ENCODE assay signal across 22 cellular contexts in genomic region chr6:112362827-112363565, GRCh38. TPM values are rescaled to one million over a fixed set of nuclear protein-coding genes. Genes with fewer than 3 reads are reported as not detected.
DNase-seq lines count a peak whose midpoint lies in the region; ATAC-seq, FAIRE-seq and TF ChIP-seq lines count a peak whose summit lies in the region.
"Had no signal": no experiment of that assay in that cellular context is flagged by ENCODE, and none has a peak within 500 bp of the region (broad histone marks: within the 10 kb centered on the region; RNA-seq: fewer than 3 reads in every experiment).

No MANE protein-coding gene starts in this region.

- H3K4me1 ChIP-seq in HepG2 (ENCODE audit: insufficient read depth, low read length), result no peaks in the 10 kb centered on the region
- peaks cover 0 to 4% (median 0%) of the 10 kb centered on the region in 4 donors for H3K4me1 ChIP-seq in right lobe of liver
- H3K4me1 ChIP-seq: HAP-1 had no signal

- no peak for FAIRE-seq in HepG2 (lab: Jason Lieb, UNC)
- FAIRE-seq: GM12878 had no signal

- H3K4me3 ChIP-seq in HepG2 (replicated peaks in 1 of 3; ENCODE audit: insufficient read depth in 1 of 3, low read depth in 2 of 3, low read length in 3 of 3) (no peak overlapping the region), right lobe of liver (no peak overlapping the region), choroid plexus epithelial cell (ENCODE audit: low read depth, low read length) (no peak overlapping the region)
- H3K4me3 ChIP-seq: GM12878, HAP-1 had no signal

- TF ChIP-seq CTCF in HepG2 (CRISPR knock-in tag; IDR thresholded peaks at IDR 0.05), result no peak
- TF ChIP-seq CTCF in right lobe of liver (IDR thresholded peaks at IDR 0.05), result no peak
- TF ChIP-seq CTCF in choroid plexus epithelial cell (conservative IDR thresholded peaks at IDR 0.05; ENCODE audit: low read depth, low read length), result no peak
- TF ChIP-seq CTCF in nephron (IDR thresholded peaks at IDR 0.05; ENCODE audit: unreplicated experiment in 3 of 3), result no peak

- H3K36me3 ChIP-seq in HepG2 (replicated peaks in 1 of 2; ENCODE audit: control insufficient read depth in 1 of 2, insufficient read depth in 2 of 2, low read length in 2 of 2) (no peaks in the 10 kb centered on the region), right lobe of liver (no peaks in the 10 kb centered on the region)
- H3K36me3 ChIP-seq: HAP-1 had no signal

- H3K9ac ChIP-seq in HepG2 (ENCODE audit: insufficient read depth, low read depth, low read length), result no peak overlapping the region

- no peaks in the 10 kb centered on the region for H3K36me3 Mint-ChIP-seq in nephron (ENCODE audit: low read depth)

- intact Hi-C loops in HepG2 (cut with micrococcal nuclease; ENCODE audit: unreplicated experiment), result no loop called here
- intact Hi-C loops in right lobe of liver (cut with DNase I), result no loop called here
- intact Hi-C loops in Right ventricle myocardium inferior (cut with DNase I), result no loop called here

- no peak overlapping the region for H3K4me3 Mint-ChIP-seq in nephron
- H3K4me3 Mint-ChIP-seq: CD4-positive, alpha-beta T cell had no signal

- H2AFZ ChIP-seq in HepG2 (ENCODE audit: low read length), result no peak overlapping the region

- no peaks in the 10 kb centered on the region for H3K9me3 Mint-ChIP-seq in nephron
- H3K9me3 Mint-ChIP-seq: CD4-positive, alpha-beta T cell had no signal

- H3K9me3 ChIP-seq in HepG2 (ENCODE audit: low read length), result no peaks in the 10 kb centered on the region
- no peaks in the 10 kb centered on the region for H3K9me3 ChIP-seq in right lobe of liver
- H3K9me3 ChIP-seq: HAP-1 had no signal

- 29% methylated on average over 5 of the region's 5 CpGs for WGBS in HepG2 (ENCODE audit: low lambda C conversion rate)
- whole genome bisulfite sequencing in right lobe of liver (ENCODE audit: insufficient coverage, low coverage, low lambda C conversion rate, missing lambda C conversion rate), result 51% methylated on average over 4 of the region's 5 CpGs

- no peaks in the 10 kb centered on the region for H3K27me3 Mint-ChIP-seq in nephron (ENCODE audit: low read depth)

- no peak for ATAC-seq in HepG2
- no peak for ATAC-seq in right lobe of liver
- no peak for ATAC-seq in Right ventricle myocardium inferior
- ATAC-seq: GM12878 had no signal

- no TSS peak for BruUV-seq in HepG2 (replicated peaks; lab: Mats Ljungman, UMichigan)

- no peak for DNase-seq in HepG2 (ENCODE audit: low spot score)
- DNase-seq in right lobe of liver, result no peak
- peak; percentile 41 for DNase-seq in choroid plexus epithelial cell (ENCODE audit: low read depth)
- no peak for DNase-seq in Right ventricle myocardium inferior (ENCODE audit: missing footprints)
- no peak for DNase-seq in activated CD4-positive, CD25-positive, alpha-beta regulatory T cell (lab: John Stamatoyannopoulos, UW)
- DNase-seq in NCI-H1930 (lab: John Stamatoyannopoulos, UW), result no peak
- DNase-seq in NAMALWA (ENCODE audit: low spot score), result no peak
- DNase-seq: CD4-positive, alpha-beta T cell; GF-D8; NCI-H1105; NCI-H2081 treated with DMSO at 0.1 percent for 48 hours; NCI-H524; NCI-H82; RPMI8226; SIG-M5 had no signal

- H3K79me2 ChIP-seq in HepG2 (ENCODE audit: insufficient read depth, low read length), result no peaks in the 10 kb centered on the region

- no peak overlapping the region for H3K4me2 ChIP-seq in HepG2 (ENCODE audit: low read depth, low read length)

- peak overlapping the region in 2 of 3 experiments; percentile 9 to 14 for H3K27ac Mint-ChIP-seq in nephron
- H3K27ac Mint-ChIP-seq: CD4-positive, alpha-beta T cell had no signal

- POLR2A ChIA-PET in HepG2 (lab: Yijun Ruan, JAX), result no interaction called here

- no peak for TF ChIP-seq RAD21 in HepG2 (CRISPR knock-in tag; IDR thresholded peaks at IDR 0.05)

- no peaks in the 10 kb centered on the region; a peak in 1 of 5 replicates for H3K27me3 ChIP-seq in HepG2 (ENCODE audit: control insufficient read depth in 1 of 2, insufficient read depth in 2 of 2, low read length in 2 of 2)
- no peaks in the 10 kb centered on the region for H3K27me3 ChIP-seq in right lobe of liver

- TF ChIP-seq POLR2A in HepG2 (IDR thresholded peaks at IDR 0.05; ENCODE audit: insufficient read depth in 1 of 2, low read depth in 2 of 2, low read length in 2 of 2) (no peak), right lobe of liver (IDR thresholded peaks at IDR 0.05) (no peak)

- in situ Hi-C loops in HepG2 (cut with HindIII; ENCODE audit: extremely low pct_ligation_motif_present, low pct_unique_long_range_greater_than_20kb), result no loop called here

- H3K4me1 Mint-ChIP-seq in nephron, result peaks cover 21% of the 10 kb centered on the region

- TF ChIP-seq EP300 in HepG2 (IDR thresholded peaks at IDR 0.05; ENCODE audit: low read depth in 2 of 2, low read length in 2 of 2) (no peak), HepG2 (CRISPR knock-in tag; IDR thresholded peaks at IDR 0.05; ENCODE audit: borderline replicate concordance) (no peak)

- CTCF ChIA-PET in HepG2 (lab: Yijun Ruan, JAX; ENCODE audit: low intra/inter-chr PET ratio, low total read pairs), result no interaction called here

- no peaks in the 10 kb centered on the region for H4K20me1 ChIP-seq in HepG2 (ENCODE audit: insufficient read depth, low read length)

- H3K27ac ChIP-seq in HepG2 (ENCODE audit: extremely low read length, insufficient read depth, low read length) (no peak overlapping the region), right lobe of liver (no peak overlapping the region)
- H3K27ac ChIP-seq: HL-60 had no signal

TF ChIP-seq in HepG2, 621 proteins besides CTCF, POLR2A, EP300 and RAD21:
- TF ChIP-seq CREB1 (IDR thresholded peaks at IDR 0.05) (peak; percentile 92), CREB1 (CRISPR knock-in tag; IDR thresholded peaks at IDR 0.05) (no peak), ATF7 (IDR thresholded peaks at IDR 0.05) (peak; percentile 92), ATF7 (CRISPR knock-in tag; IDR thresholded peaks at IDR 0.05) (no peak), HCFC1 (IDR thresholded peaks at IDR 0.05; ENCODE audit: low read depth, low read length) (no peak)

RNA-seq across cellular contexts. Expression of gene RFPL4B, which starts 15.9 kb away (rescaled TPM):
- total RNA-seq in HepG2 (2016; rRNA removed; fragmentation: Illumina TruSeq; extraction: Trizol) (not detected in 2 replicates), right lobe of liver (not detected), Right ventricle myocardium inferior (not detected)
- not detected in 2 replicates for total RNA-seq in HepG2 (2016; cell fraction: cytosol; rRNA removed; fragmentation: Illumina TruSeq; extraction: Trizol; ENCODE audit: low read depth)
- not detected in 2 replicates for total RNA-seq in HepG2 (2016; cell fraction: insoluble cytoplasmic fraction; rRNA removed; fragmentation: Illumina TruSeq; extraction: Trizol)
- total RNA-seq in HepG2 (2016; cell fraction: membrane; rRNA removed; fragmentation: Illumina TruSeq; extraction: Trizol), result not detected in 2 replicates
- total RNA-seq in HepG2 (2016; cell fraction: nucleus; rRNA removed; fragmentation: Illumina TruSeq; extraction: Trizol), result not detected in 2 replicates
- not detected in 2 replicates for polyA plus RNA-seq in HepG2 (2011; rRNA removed)
- not detected in 2 replicates for polyA plus RNA-seq in HepG2 (2011; cell fraction: cytosol; rRNA removed)
- not detected in 2 replicates for polyA plus RNA-seq in HepG2 (2011; cell fraction: nucleus; rRNA removed)
- polyA plus RNA-seq in HepG2 (2012), result not detected in 2 replicates
- polyA plus RNA-seq in HepG2 (2016; cell fraction: cytosol; fragmentation: Illumina TruSeq; extraction: Trizol; ENCODE audit: low read depth), result not detected in 2 replicates
- polyA plus RNA-seq in HepG2 (2016; cell fraction: insoluble cytoplasmic fraction; fragmentation: Illumina TruSeq; extraction: Trizol; ENCODE audit: low read depth), result not detected in 2 replicates
- not detected in 2 replicates for polyA plus RNA-seq in HepG2 (2016; cell fraction: membrane; fragmentation: Illumina TruSeq; extraction: Trizol; ENCODE audit: low read depth)
- not detected in 2 replicates for polyA plus RNA-seq in HepG2 (2016; cell fraction: nucleus; fragmentation: Illumina TruSeq; extraction: Trizol; ENCODE audit: insufficient read depth, low read depth)
- polyA minus RNA-seq in HepG2 (2011; rRNA and poly(A)+ RNA removed; ENCODE audit: low replicate concordance), result not detected in 2 replicates
- polyA minus RNA-seq in HepG2 (2011; cell fraction: cytosol; rRNA and poly(A)+ RNA removed), result not detected in 2 replicates
- polyA minus RNA-seq in HepG2 (2011; cell fraction: nucleus; rRNA and poly(A)+ RNA removed), result not detected in 2 replicates
- total RNA-seq: A172; CD4-positive, alpha-beta T cell; GM12878; LHCN-M2 had no signal
- polyA plus RNA-seq: BJ had no signal
